ENCODE assay signal across 15 cellular contexts in the genomic region with DNA sequence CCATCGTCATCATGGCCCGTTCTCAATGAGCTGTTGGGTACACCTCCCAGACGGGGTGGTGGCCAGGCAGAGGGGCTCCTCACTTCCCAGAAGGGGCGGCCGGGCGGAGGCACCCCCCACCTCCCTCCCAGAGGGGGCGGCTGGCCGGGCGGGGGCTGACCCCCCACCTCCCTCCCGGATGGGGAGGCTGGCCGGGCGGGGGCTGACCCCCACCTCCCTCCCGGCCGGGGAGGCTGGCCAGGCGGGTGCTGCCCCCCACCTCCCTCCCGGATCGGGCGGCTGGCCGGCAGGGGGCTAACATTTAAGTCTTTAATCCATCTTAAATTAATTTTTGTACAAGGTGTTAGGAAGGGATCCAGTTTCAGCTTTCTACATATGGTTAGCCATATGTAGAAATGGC. TPM values are rescaled to one million over a fixed set of nuclear protein-coding genes. Genes with fewer than 3 reads are reported as not detected.
"Had no signal": no experiment of that assay in that cellular context is flagged by ENCODE, and none has a peak within 500 bp of the region (broad histone marks: within the 10 kb centered on the region; RNA-seq: fewer than 3 reads in every experiment).

No MANE protein-coding gene starts in this region.

RNA-seq across cellular contexts. Expression of a gene that starts 17.9 kb away (rescaled TPM):
- total RNA-seq: activated B cell treated with CpG ODN at 0.5 μM for 24 hours; activated CD4-positive, alpha-beta memory T cell treated with anti-CD3 and anti-CD28 coated beads for 36 hours; activated CD4-positive, alpha-beta memory T cell treated with anti-CD3 and anti-CD28 coated beads, Interleukin-2, amount 10 ng/mL, durations not matched to agents 7 days and 5 days; activated CD4-positive, alpha-beta T cell treated with anti-CD3 and anti-CD28 coated beads for 36 hours; activated CD4-positive, alpha-beta T cell treated with anti-CD3 and anti-CD28 coated beads, Interleukin-2, amount 10 ng/mL, durations not matched to agents 24 days and 14 days; activated CD4-positive, alpha-beta T cell treated with anti-CD3 and anti-CD28 coated beads, Interleukin-2, amount 10 ng/mL, durations not matched to agents 7 days and 5 days; activated CD8-positive, alpha-beta memory T cell treated with anti-CD3 and anti-CD28 coated beads for 36 hours; activated CD8-positive, alpha-beta memory T cell treated with anti-CD3 and anti-CD28 coated beads, Interleukin-2, amount 10 ng/mL, durations not matched to agents 7 days and 5 days; activated CD8-positive, alpha-beta T cell treated with anti-CD3 and anti-CD28 coated beads for 36 hours; activated CD8-positive, alpha-beta T cell treated with anti-CD3 and anti-CD28 coated beads, Interleukin-2, amount 10 ng/mL, durations not matched to agents 7 days and 5 days; T-cell; T-helper 1 cell treated with Interleukin-12 subunit alpha and Interleukin-12 subunit beta and Interleukin-4 antibody, amounts not matched to agents 30 ng/mL and 1 ng/mL, for 36 hours; T-helper 17 cell; T-helper 2 cell treated with Interferon-gamma antibody and Interleukin-4, amounts not matched to agents 100 ng/mL and 5 ng/mL, for 36 hours had no signal

RNA-seq across cellular contexts. Expression of a gene that starts 51.7 kb away (rescaled TPM):
- total RNA-seq: activated B cell treated with CpG ODN at 0.5 μM for 24 hours; activated CD4-positive, alpha-beta memory T cell treated with anti-CD3 and anti-CD28 coated beads for 36 hours; activated CD4-positive, alpha-beta memory T cell treated with anti-CD3 and anti-CD28 coated beads, Interleukin-2, amount 10 ng/mL, durations not matched to agents 7 days and 5 days; activated CD4-positive, alpha-beta T cell treated with anti-CD3 and anti-CD28 coated beads for 36 hours; activated CD4-positive, alpha-beta T cell treated with anti-CD3 and anti-CD28 coated beads, Interleukin-2, amount 10 ng/mL, durations not matched to agents 24 days and 14 days; activated CD4-positive, alpha-beta T cell treated with anti-CD3 and anti-CD28 coated beads, Interleukin-2, amount 10 ng/mL, durations not matched to agents 7 days and 5 days; activated CD8-positive, alpha-beta memory T cell treated with anti-CD3 and anti-CD28 coated beads for 36 hours; activated CD8-positive, alpha-beta memory T cell treated with anti-CD3 and anti-CD28 coated beads, Interleukin-2, amount 10 ng/mL, durations not matched to agents 7 days and 5 days; activated CD8-positive, alpha-beta T cell treated with anti-CD3 and anti-CD28 coated beads for 36 hours; activated CD8-positive, alpha-beta T cell treated with anti-CD3 and anti-CD28 coated beads, Interleukin-2, amount 10 ng/mL, durations not matched to agents 7 days and 5 days; T-cell; T-helper 1 cell treated with Interleukin-12 subunit alpha and Interleukin-12 subunit beta and Interleukin-4 antibody, amounts not matched to agents 30 ng/mL and 1 ng/mL, for 36 hours; T-helper 17 cell; T-helper 2 cell treated with Interferon-gamma antibody and Interleukin-4, amounts not matched to agents 100 ng/mL and 5 ng/mL, for 36 hours; WTC11 had no signal
